Comparison of ENCODE assay signal across 30 cellular contexts in genomic region chr4:113438596-113438995, GRCh38.
"Had no signal": no experiment of that assay in that cellular context is flagged by ENCODE, and none has a peak within 500 bp of the region (broad histone marks: within the 10 kb centered on the region; RNA-seq: fewer than 3 reads in every experiment).

No MANE protein-coding gene starts in this region.

- FAIRE-seq: frontal cortex had no signal

- DNase-seq: activated B cell treated with CpG ODN at 0.5 μM for 24 hours; activated CD4-positive, alpha-beta memory T cell treated with anti-CD3 and anti-CD28 coated beads for 36 hours; activated CD4-positive, alpha-beta T cell treated with anti-CD3 and anti-CD28 coated beads for 48 hours; activated CD4-positive, alpha-beta T cell treated with anti-CD3 and anti-CD28 coated beads, Interleukin-2, amount 50 U/mL, for 1 hour; activated CD8-positive, alpha-beta memory T cell treated with anti-CD3 and anti-CD28 coated beads, Interleukin-2, amount 10 ng/mL, durations not matched to agents 7 days and 5 days; activated CD8-positive, alpha-beta memory T cell treated with anti-CD3 and anti-CD28 coated beads, Interleukin-2, amount 50 U/mL, for 4 hours; activated CD8-positive, alpha-beta T cell treated with anti-CD3 and anti-CD28 coated beads, Interleukin-2, amount 10 ng/mL, durations not matched to agents 7 days and 5 days; activated effector memory CD4-positive, alpha-beta T cell treated with anti-CD3 and anti-CD28 coated beads, Interleukin-2, amount 50 U/mL, for 16 hours; activated naive CD4-positive, alpha-beta T cell treated with anti-CD3 and anti-CD28 coated beads for 36 hours; activated naive CD8-positive, alpha-beta T cell treated with anti-CD3 and anti-CD28 coated beads for 36 hours; activated naive CD8-positive, alpha-beta T cell treated with anti-CD3 and anti-CD28 coated beads, Interleukin-2, amount 50 U/mL, for 24 hours; activated T-cell treated with anti-CD3 and anti-CD28 coated beads, Interleukin-2, amount 50 U/mL, for 1 hour; activated T-cell treated with anti-CD3 and anti-CD28 coated beads, Interleukin-2, amount 50 U/mL, for 48 hours; adrenal gland; amygdala; aorta; body of pancreas; dorsolateral prefrontal cortex; effector memory CD4-positive, alpha-beta T cell; endodermal cell; foreskin fibroblast; head of caudate nucleus; T-helper 1 cell; T-helper 17 cell; T1000; WERI-Rb-1 had no signal

- H3K4me3 ChIP-seq: adrenal gland, body of pancreas, coronary artery, dorsolateral prefrontal cortex had no signal

- H3K4me1 ChIP-seq: body of pancreas had no signal

- H3K9me3 ChIP-seq: adrenal gland, body of pancreas had no signal

- H3K27me3 ChIP-seq: adrenal gland, body of pancreas, dorsolateral prefrontal cortex had no signal

- ATAC-seq: activated CD4-positive, CD25-positive, alpha-beta regulatory T cell treated with anti-CD3 and anti-CD28 coated beads, Interleukin-2, amount 50 U/mL, for 24 hours; activated CD8-positive, alpha-beta memory T cell treated with anti-CD3 and anti-CD28 coated beads, Interleukin-2, amount 10 ng/mL, durations not matched to agents 7 days and 5 days; activated CD8-positive, alpha-beta T cell treated with anti-CD3 and anti-CD28 coated beads, Interleukin-2, amount 10 ng/mL, durations not matched to agents 7 days and 5 days; activated naive CD8-positive, alpha-beta T cell treated with anti-CD3 and anti-CD28 coated beads, Interleukin-2, amount 50 U/mL, for 24 hours; body of pancreas; esophagus mucosa; T-helper 17 cell had no signal

- H3K27ac ChIP-seq: adrenal gland, body of pancreas, coronary artery, dorsolateral prefrontal cortex, WERI-Rb-1 had no signal

- H3K36me3 ChIP-seq: adrenal gland, WERI-Rb-1 had no signal
